1 cellular context compared by ENCODE assay signal in genomic region chr17:29682054-29682453, GRCh38.
TF ChIP-seq lines count a peak whose summit lies in the region.

No MANE protein-coding gene starts in this region.

TF ChIP-seq in GM12878, 131 proteins besides CTCF, POLR2A, EP300 and RAD21 (continued from another document):
- TF ChIP-seq BHLHE40 (IDR thresholded peaks at IDR 0.05; ENCODE audit: borderline replicate concordance in 1 of 2, low read depth in 2 of 2, low read length in 1 of 2) (peak in 1 of 2 experiments; percentile 4; a peak in 1 of 4 replicates), SPI1 (IDR thresholded peaks at IDR 0.05; ENCODE audit: borderline replicate concordance, insufficient read depth, low read depth, low read length) (peak; percentile 78), BMI1 (IDR thresholded peaks at IDR 0.05; ENCODE audit: borderline replicate concordance) (no peak), GABPA (IDR thresholded peaks at IDR 0.05; ENCODE audit: low read depth) (0 out of 2 replicates have a peak, but pooled peaks have one; percentile 30)
TF ChIP-seq in GM12878: peak in this region for 5.
